In the genomic region with DNA sequence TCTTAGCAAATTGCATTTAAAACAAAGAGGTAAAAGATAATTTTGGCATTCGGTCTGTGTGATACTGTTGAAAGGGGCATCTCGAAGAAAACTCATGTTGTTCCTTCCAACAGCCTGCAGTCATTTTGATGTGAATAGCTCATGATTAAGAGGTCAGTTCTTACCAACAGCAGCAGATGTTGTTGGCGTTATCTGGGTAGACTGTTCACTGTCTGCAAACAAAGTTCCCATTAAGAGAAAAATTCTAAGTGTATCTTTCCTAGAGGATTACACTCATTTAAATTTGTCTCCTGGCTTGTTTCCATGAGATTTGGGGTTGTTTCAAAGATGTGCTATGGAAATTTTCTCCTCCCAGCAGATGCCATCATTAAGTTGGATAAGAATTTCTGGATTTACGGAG, we compare ENCODE assay signal across 15 cellular contexts.
DNase-seq lines count a peak whose midpoint lies in the region; TF ChIP-seq lines count a peak whose summit lies in the region.
"Had no signal": no experiment of that assay in that cellular context is flagged by ENCODE, and none has a peak within 500 bp of the region (broad histone marks: within the 10 kb centered on the region; RNA-seq: fewer than 3 reads in every experiment).

No MANE protein-coding gene starts in this region.

- no peaks in the 10 kb centered on the region for H3K9me3 ChIP-seq in smooth muscle cell (replicated peaks; ENCODE audit: low read depth)
- H3K9me3 ChIP-seq: HAP-1 had no signal

- no peaks in the 10 kb centered on the region for H3K36me3 ChIP-seq in smooth muscle cell (ENCODE audit: low read depth)
- H3K36me3 ChIP-seq: BLaER1 treated with 17β-estradiol and CSF1 and Interleukin-3, amounts not matched to agents 10 nM and 100 nM; HAP-1 had no signal

- 46% methylated on average over 4 of the region's 4 CpGs for WGBS in smooth muscle cell (ENCODE audit: low lambda C conversion rate)

- no peaks in the 10 kb centered on the region for H3K27me3 ChIP-seq in smooth muscle cell (ENCODE audit: low read depth)
- H3K27me3 ChIP-seq: BLaER1 treated with 17β-estradiol and CSF1 and Interleukin-3, amounts not matched to agents 10 nM and 100 nM had no signal

- H3K27ac ChIP-seq in VCaP (peak overlapping the region; percentile 94), smooth muscle cell (ENCODE audit: low read depth) (peak overlapping the region; percentile 40)
- H3K27ac ChIP-seq: BLaER1 treated with 17β-estradiol and CSF1 and Interleukin-3, amounts not matched to agents 10 nM and 100 nM had no signal

- TF ChIP-seq CTCF in VCaP (conservative IDR thresholded peaks at IDR 0.05) (no peak), smooth muscle cell (IDR thresholded peaks at IDR 0.05; ENCODE audit: borderline replicate concordance, insufficient read depth, poor library complexity, severe bottlenecking) (no peak)

- no peaks in the 10 kb centered on the region for H4K20me1 ChIP-seq in smooth muscle cell (ENCODE audit: low read depth)
- H4K20me1 ChIP-seq: BLaER1 treated with 17β-estradiol and CSF1 and Interleukin-3, amounts not matched to agents 10 nM and 100 nM had no signal

- peak overlapping the region; percentile 1 for H2AFZ ChIP-seq in smooth muscle cell (ENCODE audit: low read depth)

- H3K4me3 ChIP-seq in smooth muscle cell, result no peak overlapping the region
- H3K4me3 ChIP-seq: BLaER1 treated with 17β-estradiol and CSF1 and Interleukin-3, amounts not matched to agents 10 nM and 100 nM; HAP-1 had no signal

- DNase-seq in D341Med (ENCODE audit: low spot score) (peak; percentile 33), NCI-H524 treated with DMSO at 0.1 percent for 48 hours (lab: John Stamatoyannopoulos, UW) (peak; percentile 15), smooth muscle cell (lab: John Stamatoyannopoulos, UW; ENCODE audit: unreplicated experiment) (no peak), MV-4-11 (lab: John Stamatoyannopoulos, UW) (no peak), DMS 273 (lab: John Stamatoyannopoulos, UW; ENCODE audit: unreplicated experiment) (no peak)
- DNase-seq in activated CD4-positive, alpha-beta T cell treated with anti-CD3 and anti-CD28 coated beads, Interleukin-2, amount 50 U/mL, for 4 hours, result no peak
- DNase-seq: ACHN; Calu3; CD4-positive, CD25-positive, alpha-beta regulatory T cell; DMS153; DMS79 treated with DMSO at 0.1 percent for 48 hours; EL had no signal

- no peaks in the 10 kb centered on the region for H3K79me2 ChIP-seq in smooth muscle cell (ENCODE audit: low read depth)

- H3K4me2 ChIP-seq in smooth muscle cell, result peak overlapping the region; percentile 20
- H3K4me2 ChIP-seq: BLaER1 treated with 17β-estradiol and CSF1 and Interleukin-3, amounts not matched to agents 10 nM and 100 nM had no signal

- peaks cover 4% of the 10 kb centered on the region for H3K4me1 ChIP-seq in smooth muscle cell (ENCODE audit: low read depth)
- H3K4me1 ChIP-seq: BLaER1 treated with 17β-estradiol and CSF1 and Interleukin-3, amounts not matched to agents 10 nM and 100 nM; HAP-1 had no signal

- H3F3A ChIP-seq in smooth muscle cell (ENCODE audit: low read depth), result no peaks in the 10 kb centered on the region

- no peak overlapping the region for H3K9ac ChIP-seq in smooth muscle cell (ENCODE audit: low read depth)
- H3K9ac ChIP-seq: BLaER1 treated with 17β-estradiol and CSF1 and Interleukin-3, amounts not matched to agents 10 nM and 100 nM had no signal

Comparison
In these comparisons a context has a peak if more than half of its experiments do, and no peak if none do; other contexts are left out.
1. DNase-seq: peak in D341Med (single experiment) and NCI-H524 treated with DMSO at 0.1 percent for 48 hours (single experiment); none in smooth muscle cell (single experiment), MV-4-11 (single experiment), activated CD4-positive, alpha-beta T cell treated with anti-CD3 and anti-CD28 coated beads, Interleukin-2, amount 50 U/mL, for 4 hours (0 of 2) and DMS 273 (single experiment).